In genomic region chr4:2241410-2242353, GRCh38 we compare ENCODE assay signal across 7 cellular contexts. TPM values are rescaled to one million over a fixed set of nuclear protein-coding genes. Genes with fewer than 3 reads are reported as not detected.
A peak's percentile ranks its signal among the peaks of the same experiment; 100 is the strongest.
DNase-seq lines count a peak whose midpoint lies in the region; ATAC-seq, FAIRE-seq and TF ChIP-seq lines count a peak whose summit lies in the region.

A gene with protein sequence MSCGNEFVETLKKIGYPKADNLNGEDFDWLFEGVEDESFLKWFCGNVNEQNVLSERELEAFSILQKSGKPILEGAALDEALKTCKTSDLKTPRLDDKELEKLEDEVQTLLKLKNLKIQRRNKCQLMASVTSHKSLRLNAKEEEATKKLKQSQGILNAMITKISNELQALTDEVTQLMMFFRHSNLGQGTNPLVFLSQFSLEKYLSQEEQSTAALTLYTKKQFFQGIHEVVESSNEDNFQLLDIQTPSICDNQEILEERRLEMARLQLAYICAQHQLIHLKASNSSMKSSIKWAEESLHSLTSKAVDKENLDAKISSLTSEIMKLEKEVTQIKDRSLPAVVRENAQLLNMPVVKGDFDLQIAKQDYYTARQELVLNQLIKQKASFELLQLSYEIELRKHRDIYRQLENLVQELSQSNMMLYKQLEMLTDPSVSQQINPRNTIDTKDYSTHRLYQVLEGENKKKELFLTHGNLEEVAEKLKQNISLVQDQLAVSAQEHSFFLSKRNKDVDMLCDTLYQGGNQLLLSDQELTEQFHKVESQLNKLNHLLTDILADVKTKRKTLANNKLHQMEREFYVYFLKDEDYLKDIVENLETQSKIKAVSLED (minus strand): TSS chr4:2242121. CDS start chr4:2240946, 1,175 bp downstream.
Gene POLN (minus strand): TSS chr4:2242121. CDS start chr4:2229231, 12,890 bp downstream.

- no peaks in the 10 kb centered on the region for H3K27me3 Mint-ChIP-seq in astrocyte (ENCODE audit: low read depth, unreplicated experiment)

- DNase-seq in NCI-H187 (lab: John Stamatoyannopoulos, UW) (peak; percentile 97), T-helper 2 cell (peak; percentile 96 to 100 (median 98)), astrocyte (ENCODE audit: low read depth) (peak; percentile 82), hepatic stellate cell (ENCODE audit: low spot score) (peak; percentile 100), retina (peak; percentile 97)

- H4K20me1 ChIP-seq in astrocyte (ENCODE audit: insufficient read depth, low read length) = peaks cover 36% of the 10 kb centered on the region

- H3K4me3 ChIP-seq in astrocyte (ENCODE audit: insufficient read depth, low read depth, low read length) = peak within 1 kb of the TSS; percentile 88

- H3K9me3 Mint-ChIP-seq in astrocyte (ENCODE audit: unreplicated experiment) = no peaks in the 10 kb centered on the region

- H3K9me3 ChIP-seq in astrocyte (ENCODE audit: insufficient read depth, low read depth, low read length) = no peaks in the 10 kb centered on the region

- peak within 1 kb of the TSS; percentile 67 for H2AFZ ChIP-seq in astrocyte (ENCODE audit: low read depth, low read length)

- H3K27ac Mint-ChIP-seq in astrocyte (ENCODE audit: unreplicated experiment) = no peak within 1 kb of the TSS

- peak within 1 kb of the TSS; percentile 90 for H3K4me3 Mint-ChIP-seq in astrocyte (ENCODE audit: unreplicated experiment)

- no peaks in the 10 kb centered on the region for H3K27me3 ChIP-seq in astrocyte (ENCODE audit: insufficient read depth, low read length)

- peak within 1 kb of the TSS; percentile 56 for H3K27ac ChIP-seq in astrocyte (ENCODE audit: low read depth, low read length)

- peak within 1 kb of the TSS; percentile 88 for H3K9ac ChIP-seq in astrocyte (ENCODE audit: low read length)

- H3K36me3 ChIP-seq in astrocyte (ENCODE audit: insufficient read depth, low read length) = peaks cover 3% of the 10 kb centered on the region

- ATAC-seq in GM18499 (IDR thresholded peaks at IDR 0.05; ENCODE audit: insufficient read depth, unreplicated experiment) = peak; percentile 56
- peak; percentile 79 for ATAC-seq in HG02938 (IDR thresholded peaks at IDR 0.05; ENCODE audit: unreplicated experiment)

- peak within 1 kb of the TSS; percentile 93 for H3K4me2 ChIP-seq in astrocyte (ENCODE audit: low read length)

- peaks cover 50% of the 10 kb centered on the region for H3K79me2 ChIP-seq in astrocyte (ENCODE audit: insufficient read depth, low read length)

- peaks cover 19% of the 10 kb centered on the region for H3K4me1 ChIP-seq in astrocyte (ENCODE audit: insufficient read depth, low read length)

- peaks cover 2% of the 10 kb centered on the region for H3K36me3 Mint-ChIP-seq in astrocyte (ENCODE audit: low read depth, unreplicated experiment)

- no peak for FAIRE-seq in astrocyte (lab: Jason Lieb, UNC)

- peaks cover 20% of the 10 kb centered on the region for H3K4me1 Mint-ChIP-seq in astrocyte (ENCODE audit: low read depth, unreplicated experiment)

- TF ChIP-seq CTCF in astrocyte (IDR thresholded peaks at IDR 0.05; ENCODE audit: insufficient read depth, low read depth, low read length) = no peak

RNA-seq across cellular contexts. Expression of the first gene that starts in this region (rescaled TPM):
- 9.1 and 10.7 TPM in 2 replicates for total RNA-seq in astrocyte

RNA-seq across cellular contexts. Expression of gene POLN, which starts in this region (rescaled TPM):
- 3.1 and 3.6 TPM in 2 replicates for total RNA-seq in astrocyte

Comparison
In these comparisons a context has a peak if more than half of its experiments do, and no peak if none do; other contexts are left out.
1. Peak in every context shown above with its lines: DNase-seq, ATAC-seq, H3K4me3 ChIP-seq and H3K27ac ChIP-seq.